In the genomic region with DNA sequence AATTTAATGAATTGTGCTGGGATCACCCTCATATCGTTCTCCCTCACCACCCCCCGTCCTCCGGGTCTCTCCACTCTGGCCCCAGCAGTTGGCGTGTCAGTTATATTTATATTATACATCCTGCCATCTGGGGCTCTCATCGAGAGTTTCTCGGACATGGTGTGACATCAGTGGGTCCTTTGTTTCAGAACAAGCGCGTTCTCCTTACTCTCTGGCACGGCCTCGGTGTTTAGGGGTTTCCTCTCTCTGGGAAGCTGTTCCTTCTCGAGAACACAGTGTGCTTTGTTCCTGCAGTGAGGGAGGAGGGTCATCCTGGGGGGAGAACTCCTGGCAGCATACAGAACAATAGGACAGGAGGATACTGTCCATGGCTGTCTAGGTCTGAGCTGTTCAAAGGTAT, we compare ENCODE assay signal across 16 cellular contexts. TPM values are rescaled to one million over a fixed set of nuclear protein-coding genes. Genes with fewer than 3 reads are reported as not detected.
DNase-seq lines count a peak whose midpoint lies in the region; ATAC-seq and TF ChIP-seq lines count a peak whose summit lies in the region.
"Had no signal": no experiment of that assay in that cellular context is flagged by ENCODE, and none has a peak within 500 bp of the region (broad histone marks: within the 10 kb centered on the region; RNA-seq: fewer than 3 reads in every experiment).

No MANE protein-coding gene starts in this region.

- POLR2A ChIA-PET in CD4-positive, alpha-beta T cell (lab: Charles Lee), result no interaction called here
- POLR2A ChIA-PET in GM10248 (lab: Yijun Ruan, JAX), result no interaction called here

- no peak overlapping the region for H3K27ac ChIP-seq in right cardiac atrium (ENCODE audit: low read length)
- H3K27ac ChIP-seq in psoas muscle, result peak overlapping the region; percentile 70
- no peak overlapping the region for H3K27ac ChIP-seq in CD4-positive, alpha-beta T cell (ENCODE audit: low read depth, low read length)
- H3K27ac ChIP-seq: A549 had no signal

- DNase-seq in Ammon's horn (ENCODE audit: low spot score) (peak; percentile 87), cerebellar cortex (ENCODE audit: low spot score) (peak; percentile 72), right cardiac atrium (peak in 1 of 3 donors; percentile 44), psoas muscle (no peak), iPS-NIHi7 (ENCODE audit: extremely low spot score) (no peak), NCI-H69 (lab: John Stamatoyannopoulos, UW) (no peak), GM10248 (ENCODE audit: extremely low spot score) (no peak)
- no peak for DNase-seq in CD4-positive, alpha-beta T cell
- DNase-seq: activated CD8-positive, alpha-beta T cell treated with anti-CD3 and anti-CD28 coated beads, Interleukin-2, amount 10 ng/mL, durations not matched to agents 7 days and 5 days; activated gamma-delta T cell treated with Interleukin-2 at 50 U/mL for 16 hours; central memory CD4-positive, alpha-beta T cell; IMR-90; NCI-H1105; NCI-H446 treated with DMSO at 0.1 percent for 48 hours had no signal

- 41% methylated on average over 11 of the region's 11 CpGs for WGBS in right cardiac atrium
- 12 to 19% (median 12%) methylated on average over 11 of the region's 11 CpGs for WGBS in psoas muscle, 3 donors

- H3K4me1 ChIP-seq in right cardiac atrium (ENCODE audit: control insufficient read depth, insufficient read depth, low read length) (peaks cover 2% of the 10 kb centered on the region), psoas muscle (no peaks in the 10 kb centered on the region)
- H3K4me1 ChIP-seq: A549, Peyer's patch had no signal

- H3K9me3 Mint-ChIP-seq in CD4-positive, alpha-beta T cell, result no peaks in the 10 kb centered on the region

- ATAC-seq in right cardiac atrium, result peak; percentile 53 to 82
- peak; percentile 50 to 69 (median 62) for ATAC-seq in psoas muscle
- ATAC-seq in CD4-positive, alpha-beta T cell (ENCODE audit: poor library complexity), result no peak
- ATAC-seq: A549; activated CD8-positive, alpha-beta T cell treated with anti-CD3 and anti-CD28 coated beads, Interleukin-2, amount 10 ng/mL, durations not matched to agents 7 days and 5 days had no signal

- H3K36me3 ChIP-seq in psoas muscle (ENCODE audit: insufficient read depth in 1 of 2, low read depth in 1 of 2), result no peaks in the 10 kb centered on the region
- H3K36me3 ChIP-seq: Peyer's patch had no signal

- H3K27me3 ChIP-seq in right cardiac atrium (ENCODE audit: control insufficient read depth, insufficient read depth) (no peaks in the 10 kb centered on the region), psoas muscle (ENCODE audit: insufficient read depth in 3 of 3, low read length in 2 of 3) (peaks cover 0 to 48% (median 0%) of the 10 kb centered on the region in 3 donors)
- no peaks in the 10 kb centered on the region for H3K27me3 ChIP-seq in CD4-positive, alpha-beta T cell (ENCODE audit: control insufficient read depth, insufficient read depth, low read length)
- H3K27me3 ChIP-seq: Peyer's patch had no signal

- CTCF ChIA-PET in CD4-positive, alpha-beta T cell (lab: Charles Lee), result no interaction called here
- CTCF ChIA-PET in GM10248 (lab: Yijun Ruan, JAX), result no interaction called here

- intact Hi-C loops in right cardiac atrium (cut with DNase I), result loop anchor here in 1 of 4 donors (10.0 kb wide), 1 partner anchor 66 kb away; no protein-coding TSS in a partner anchor
- intact Hi-C loops in psoas muscle (cut with DNase I), result no loop called here
- intact Hi-C loops in CD4-positive, alpha-beta T cell (cut with DNase I, micrococcal nuclease), result no loop called here

- TF ChIP-seq CTCF in psoas muscle (IDR thresholded peaks at IDR 0.05) (no peak), GM10248 (IDR thresholded peaks at IDR 0.05; ENCODE audit: control extremely low read depth, extremely low read depth, low read depth, missing control alignments) (no peak)
- TF ChIP-seq CTCF in CD4-positive, alpha-beta T cell (IDR thresholded peaks at IDR 0.05), result no peak

- H3K4me3 Mint-ChIP-seq in CD4-positive, alpha-beta T cell, result no peak overlapping the region
- H3K4me3 Mint-ChIP-seq: activated CD8-positive, alpha-beta T cell treated with anti-CD3 and anti-CD28 coated beads, Interleukin-2, amount 10 ng/mL, durations not matched to agents 7 days and 5 days had no signal

- H3K9me3 ChIP-seq in right cardiac atrium (ENCODE audit: control insufficient read depth, low read length) (no peaks in the 10 kb centered on the region), psoas muscle (no peaks in the 10 kb centered on the region)
- H3K9me3 ChIP-seq in CD4-positive, alpha-beta T cell (ENCODE audit: control insufficient read depth, low read length), result no peaks in the 10 kb centered on the region
- H3K9me3 ChIP-seq: A549, Peyer's patch had no signal

- H3K27me3 Mint-ChIP-seq in CD4-positive, alpha-beta T cell, result no peaks in the 10 kb centered on the region

- H3K36me3 Mint-ChIP-seq in CD4-positive, alpha-beta T cell (ENCODE audit: low read depth), result no peaks in the 10 kb centered on the region

- H3K4me3 ChIP-seq in right cardiac atrium (ENCODE audit: low read length) (no peak overlapping the region), psoas muscle (no peak overlapping the region)
- H3K4me3 ChIP-seq: A549, Peyer's patch had no signal

- H3K27ac Mint-ChIP-seq in CD4-positive, alpha-beta T cell, result no peak overlapping the region
- H3K27ac Mint-ChIP-seq: activated CD8-positive, alpha-beta T cell treated with anti-CD3 and anti-CD28 coated beads, Interleukin-2, amount 10 ng/mL, durations not matched to agents 7 days and 5 days had no signal

- H3K4me1 Mint-ChIP-seq in CD4-positive, alpha-beta T cell (ENCODE audit: low read depth), result no peaks in the 10 kb centered on the region

RNA-seq across cellular contexts. Expression of a gene that starts 9.8 kb away (rescaled TPM):
- total RNA-seq in right cardiac atrium (10 to 100 TPM; 18.0 to 47.5 (median 27.4) TPM), psoas muscle (10 to 100 TPM; 14.3 to 40.5 (median 23.3) TPM)
- polyA plus RNA-seq in right cardiac atrium (33.2 TPM), psoas muscle (10 to 100 TPM in 2 of 3 donors, 1 to 10 TPM in 1; 9.1 to 22.0 (median 18.7) TPM)
- total RNA-seq in CD4-positive, alpha-beta T cell, result 10 to 100 TPM; 13.0 to 13.5 TPM
- polyA plus RNA-seq: IMR-90 had no signal

Comparison
In these comparisons a context has a peak if more than half of its experiments do, and no peak if none do; other contexts are left out.
1. DNase-seq: peak in Ammon's horn (single experiment) and cerebellar cortex (single experiment); none in psoas muscle (0 of 2), CD4-positive, alpha-beta T cell (0 of 10), iPS-NIHi7 (single experiment), NCI-H69 (single experiment) and GM10248 (single experiment).